Comparison of ENCODE assay signal across 27 cellular contexts in genomic region chr6:82735790-82736189, GRCh38.
"Had no signal": no experiment of that assay in that cellular context is flagged by ENCODE, and none has a peak within 500 bp of the region (broad histone marks: within the 10 kb centered on the region; RNA-seq: fewer than 3 reads in every experiment).

No MANE protein-coding gene starts in this region.

- H2AFZ ChIP-seq: hepatocyte had no signal

- H3K36me3 ChIP-seq: heart right ventricle, left ventricle myocardium inferior, pancreas, right lobe of liver, stomach, thyroid gland, transverse colon, upper lobe of left lung, vagina had no signal

- H3K36me3 Mint-ChIP-seq: naive thymus-derived CD4-positive, alpha-beta T cell; natural killer cell treated with Interleukin-12 subunit alpha and Interleukin-12 subunit beta and Interleukin-15 and Interleukin-18, amount 100 ng/mL, for 72 hours; stimulated activated naive B cell treated with anti-CD40 and anti-IgM and Interleukin-4, amounts not matched to agents 10 μg/mL and 1 μg/mL and 100 μg/mL, for 72 hours had no signal

- H3K4me1 Mint-ChIP-seq: naive thymus-derived CD4-positive, alpha-beta T cell; stimulated activated naive B cell treated with anti-CD40 and anti-IgM and Interleukin-4, amounts not matched to agents 10 μg/mL and 1 μg/mL and 100 μg/mL, for 72 hours had no signal

- H3K9me3 Mint-ChIP-seq: stimulated activated naive B cell treated with anti-CD40 and anti-IgM and Interleukin-4, amounts not matched to agents 10 μg/mL and 1 μg/mL and 100 μg/mL, for 72 hours had no signal

- H3K27me3 ChIP-seq: hepatocyte, pancreas, right lobe of liver, stomach, testis, thyroid gland, transverse colon, upper lobe of left lung, vagina had no signal

- H3K27ac ChIP-seq: heart right ventricle, hepatocyte, left ventricle myocardium inferior, pancreas, psoas muscle, right lobe of liver, stomach, testis, thyroid gland, transverse colon, upper lobe of left lung, vagina had no signal

- H3K4me2 ChIP-seq: hepatocyte, smooth muscle cell had no signal

- H3K27me3 Mint-ChIP-seq: natural killer cell treated with Interleukin-12 subunit alpha and Interleukin-12 subunit beta and Interleukin-15 and Interleukin-18, amount 100 ng/mL, for 72 hours had no signal

- DNase-seq: heart right ventricle; islet precursor cell; left ventricle myocardium inferior; mesendoderm; midbrain; mucosa of descending colon; naive thymus-derived CD4-positive, alpha-beta T cell; nucleus accumbens; pancreas; psoas muscle; right lobe of liver; stimulated activated CD4-positive, alpha-beta T cell treated with anti-CD3 and anti-CD28 coated beads, Interleukin-1b, Interleukin-23, amount 100 ng/mL, for 48 hours; stimulated activated CD4-positive, alpha-beta T cell treated with anti-CD3 and anti-CD28 coated beads, Interleukin-2, amount 100 ng/mL, for 48 hours; stimulated activated CD4-positive, alpha-beta T cell treated with anti-CD3 and anti-CD28 coated beads, Interleukin-4, amount 100 ng/mL, for 4 hours; stimulated activated CD8-positive, alpha-beta memory T cell treated with anti-CD3 and anti-CD28 coated beads, Interleukin-4, amount 100 ng/mL, for 48 hours; stimulated activated naive B cell treated with anti-CD40 and anti-IgM and Interleukin-4, amounts not matched to agents 10 μg/mL and 1 μg/mL and 100 μg/mL, for 72 hours; stimulated activated naive CD8-positive, alpha-beta T cell treated with anti-CD3 and anti-CD28 coated beads, Interleukin-15, Interleukin-2, amounts not matched to agents 100 U/mL and 50 U/mL, for 24 hours; stomach; testis; thyroid gland; transverse colon; upper lobe of left lung had no signal

- H3K4me1 ChIP-seq: heart right ventricle, left ventricle myocardium inferior, pancreas, psoas muscle, right lobe of liver, stomach, testis, thyroid gland, transverse colon, upper lobe of left lung, vagina had no signal

- H3K4me3 ChIP-seq: heart right ventricle, hepatocyte, left ventricle myocardium inferior, lung, mucosa of descending colon, pancreas, psoas muscle, right lobe of liver, smooth muscle cell, stomach, testis, thyroid gland, transverse colon, upper lobe of left lung, vagina had no signal

- H3K9me3 ChIP-seq: heart right ventricle, left ventricle myocardium inferior, mucosa of descending colon, pancreas, psoas muscle, right lobe of liver, stomach, testis, thyroid gland, transverse colon, upper lobe of left lung, vagina had no signal

- FAIRE-seq: pancreas had no signal

- H3K27ac Mint-ChIP-seq: naive thymus-derived CD4-positive, alpha-beta T cell; natural killer cell treated with Interleukin-12 subunit alpha and Interleukin-12 subunit beta and Interleukin-15 and Interleukin-18, amount 100 ng/mL, for 72 hours; stimulated activated naive B cell treated with anti-CD40 and anti-IgM and Interleukin-4, amounts not matched to agents 10 μg/mL and 1 μg/mL and 100 μg/mL, for 72 hours had no signal

- H3K79me2 ChIP-seq: hepatocyte had no signal

- H3K4me3 Mint-ChIP-seq: naive thymus-derived CD4-positive, alpha-beta T cell; natural killer cell treated with Interleukin-12 subunit alpha and Interleukin-12 subunit beta and Interleukin-15 and Interleukin-18, amount 100 ng/mL, for 72 hours; stimulated activated naive B cell treated with anti-CD40 and anti-IgM and Interleukin-4, amounts not matched to agents 10 μg/mL and 1 μg/mL and 100 μg/mL, for 72 hours had no signal
